Comparison of ENCODE assay signal across 9 cellular contexts in genomic region chr2:34153484-34153883, GRCh38.
"Had no signal": no experiment of that assay in that cellular context is flagged by ENCODE, and none has a peak within 500 bp of the region (broad histone marks: within the 10 kb centered on the region; RNA-seq: fewer than 3 reads in every experiment).

No MANE protein-coding gene starts in this region.

- H3K9me3 ChIP-seq: HAP-1 had no signal

- DNase-seq: GM23248, GOT3, H7, H9, HCEC 1CT, HFFc6 had no signal

- H3K4me1 ChIP-seq: HAP-1 had no signal

- H3K4me3 ChIP-seq: GM23248, GM23338, HAP-1 had no signal

- H3K27ac ChIP-seq: GM23248 had no signal

- ATAC-seq: GM23338, HCT116 had no signal

- H3K36me3 ChIP-seq: HAP-1 had no signal
